8 cellular contexts compared by ENCODE assay signal in the genomic region with DNA sequence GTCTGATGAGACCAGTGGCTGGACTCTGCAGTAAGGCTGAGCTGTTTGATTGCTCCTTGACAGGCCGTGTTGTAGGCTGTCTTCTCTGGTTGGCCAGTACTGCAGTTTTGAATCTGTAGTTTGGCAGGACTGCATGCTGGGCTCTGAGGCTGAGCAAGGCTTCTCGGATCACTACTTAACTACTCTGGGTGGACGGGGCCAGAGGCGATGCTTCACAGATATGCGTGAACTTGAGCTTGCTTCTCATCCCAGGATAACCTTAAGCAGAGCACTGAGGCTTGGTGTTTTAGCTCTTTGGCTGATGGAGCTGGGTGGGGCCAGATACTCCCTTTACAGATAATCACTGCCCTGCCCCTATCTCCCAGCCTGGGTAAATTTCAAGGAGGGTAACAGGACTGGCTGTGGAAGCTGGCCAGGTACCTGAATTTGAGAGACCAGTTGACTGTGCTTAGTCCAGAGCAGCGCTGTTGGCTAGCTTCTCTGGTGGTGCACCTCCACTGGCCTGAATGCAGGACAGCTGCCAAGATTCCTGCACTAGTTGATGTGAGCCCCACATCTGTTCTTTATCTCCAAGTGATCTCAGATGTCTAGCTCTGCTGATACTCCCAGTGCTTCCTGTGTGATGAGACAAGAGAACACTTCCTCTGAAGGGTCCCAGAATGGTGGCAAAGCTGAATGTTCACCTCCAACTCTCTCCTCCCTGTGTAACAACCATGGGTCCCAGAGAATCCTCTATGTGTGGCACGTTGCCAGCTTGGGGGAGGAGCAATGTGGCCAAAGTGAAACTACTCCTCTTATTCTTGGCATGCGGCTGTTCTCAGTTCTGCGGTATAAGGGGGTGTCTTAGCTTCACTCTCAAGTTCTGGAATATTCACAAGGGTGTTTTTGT. TPM values are rescaled to one million over a fixed set of nuclear protein-coding genes. Genes with fewer than 3 reads are reported as not detected.
DNase-seq lines count a peak whose midpoint lies in the region; ATAC-seq and TF ChIP-seq lines count a peak whose summit lies in the region.

No MANE protein-coding gene starts in this region.

- peak; percentile 33 to 68 (median 44) for DNase-seq in CD4-positive, alpha-beta T cell
- DNase-seq in T-helper 2 cell treated with Interferon-gamma antibody and Interleukin-4, amounts not matched to agents 5 μg/mL and 100 μg/mL, for 36 hours (ENCODE audit: low spot score), result peak; percentile 39
- peak; percentile 81 for DNase-seq in brain microvascular endothelial cell
- DNase-seq in left colon, result peak; percentile 70 to 79
- peak; percentile 9 to 59 (median 27) for DNase-seq in stimulated activated CD4-positive, alpha-beta T cell treated with anti-CD3 and anti-CD28 coated beads, TNF-alpha, amount 100 ng/mL, for 24 hours (ENCODE audit: low read depth in 3 of 3)
- no peak for DNase-seq in NCI-H1092 treated with DMSO at 0.1 percent for 48 hours (lab: John Stamatoyannopoulos, UW)
- no peak for DNase-seq in WERI-Rb-1

- H3K4me1 Mint-ChIP-seq in CD4-positive, alpha-beta T cell (ENCODE audit: low read depth), result peaks cover 37% of the 10 kb centered on the region
- peaks cover 43% of the 10 kb centered on the region for H3K4me1 Mint-ChIP-seq in T-helper 2 cell treated with Interferon-gamma antibody and Interleukin-4, amounts not matched to agents 5 μg/mL and 100 μg/mL, for 36 hours (ENCODE audit: low read depth)

- H3K36me3 ChIP-seq in brain microvascular endothelial cell (replicated peaks), result no peaks in the 10 kb centered on the region
- H3K36me3 ChIP-seq in WERI-Rb-1, result no peaks in the 10 kb centered on the region

- ATAC-seq in CD4-positive, alpha-beta T cell (ENCODE audit: poor library complexity), result peak; percentile 80
- ATAC-seq in HG03060 (IDR thresholded peaks at IDR 0.05; ENCODE audit: low read depth, unreplicated experiment) (peak; percentile 44), left colon (peak; percentile 57)

- H3K27me3 ChIP-seq in CD4-positive, alpha-beta T cell (ENCODE audit: control insufficient read depth, insufficient read depth, low read length), result no peaks in the 10 kb centered on the region
- H3K27me3 ChIP-seq in brain microvascular endothelial cell (replicated peaks) (no peaks in the 10 kb centered on the region), WERI-Rb-1 (ENCODE audit: insufficient read depth, low read depth, severe bottlenecking) (no peaks in the 10 kb centered on the region)

- H3K9me3 ChIP-seq in CD4-positive, alpha-beta T cell (ENCODE audit: control insufficient read depth, low read length), result no peaks in the 10 kb centered on the region
- H3K9me3 ChIP-seq in WERI-Rb-1 (ENCODE audit: severe bottlenecking), result no peaks in the 10 kb centered on the region

- CTCF ChIA-PET in CD4-positive, alpha-beta T cell (lab: Charles Lee), result interaction anchor here (0.7 to 2.1 kb wide), 7 partner anchors 12 to 63 kb away, joined by 3 to 7 read pairs (median 4); a partner anchor contains a TSS

- no peaks in the 10 kb centered on the region for H3K27me3 Mint-ChIP-seq in CD4-positive, alpha-beta T cell
- no peaks in the 10 kb centered on the region for H3K27me3 Mint-ChIP-seq in T-helper 2 cell treated with Interferon-gamma antibody and Interleukin-4, amounts not matched to agents 5 μg/mL and 100 μg/mL, for 36 hours (ENCODE audit: low read depth)

- in situ Hi-C loops in brain microvascular endothelial cell (cut with HindIII; ENCODE audit: low pct_ligation_motif_present, low sequenced_read_pairs), result no loop called here

- H3K9me3 Mint-ChIP-seq in CD4-positive, alpha-beta T cell, result peaks cover 7% of the 10 kb centered on the region
- H3K9me3 Mint-ChIP-seq in T-helper 2 cell treated with Interferon-gamma antibody and Interleukin-4, amounts not matched to agents 5 μg/mL and 100 μg/mL, for 36 hours, result peaks cover 29% of the 10 kb centered on the region

- POLR2A ChIA-PET in CD4-positive, alpha-beta T cell (lab: Charles Lee), result interaction anchor here (0.6 to 1.7 kb wide), 12 partner anchors 11 to 1515 kb away, joined by 3 to 8 read pairs (median 4); a partner anchor contains a TSS

- TF ChIP-seq CTCF in CD4-positive, alpha-beta T cell (IDR thresholded peaks at IDR 0.05), result no peak
- no peak for TF ChIP-seq CTCF in brain microvascular endothelial cell (IDR thresholded peaks at IDR 0.05; ENCODE audit: low read depth, low read length, missing control alignments)
- no peak for TF ChIP-seq CTCF in WERI-Rb-1 (IDR thresholded peaks at IDR 0.05; ENCODE audit: low read depth, low read length)

- H3K36me3 Mint-ChIP-seq in CD4-positive, alpha-beta T cell (ENCODE audit: low read depth), result peaks cover 8% of the 10 kb centered on the region
- peaks cover 16% of the 10 kb centered on the region for H3K36me3 Mint-ChIP-seq in T-helper 2 cell treated with Interferon-gamma antibody and Interleukin-4, amounts not matched to agents 5 μg/mL and 100 μg/mL, for 36 hours (ENCODE audit: low read depth)

- intact Hi-C loops in CD4-positive, alpha-beta T cell (cut with DNase I, micrococcal nuclease), result no loop called here
- intact Hi-C loops in left colon (cut with DNase I, micrococcal nuclease), result no loop called here

- peak overlapping the region; percentile 71 for H3K4me3 Mint-ChIP-seq in CD4-positive, alpha-beta T cell
- peak overlapping the region; percentile 62 for H3K4me3 Mint-ChIP-seq in T-helper 2 cell treated with Interferon-gamma antibody and Interleukin-4, amounts not matched to agents 5 μg/mL and 100 μg/mL, for 36 hours

- H3K4me3 ChIP-seq in brain microvascular endothelial cell (ENCODE audit: low read depth, low read length) (peak overlapping the region; percentile 34), WERI-Rb-1 (ENCODE audit: low read depth, low read length) (no peak overlapping the region)

- H3K27ac Mint-ChIP-seq in CD4-positive, alpha-beta T cell, result peak overlapping the region; percentile 67
- H3K27ac Mint-ChIP-seq in T-helper 2 cell treated with Interferon-gamma antibody and Interleukin-4, amounts not matched to agents 5 μg/mL and 100 μg/mL, for 36 hours, result peak overlapping the region; percentile 62

- H3K27ac ChIP-seq in CD4-positive, alpha-beta T cell (ENCODE audit: low read depth, low read length), result no peak overlapping the region
- H3K27ac ChIP-seq in brain microvascular endothelial cell, result peak overlapping the region; percentile 82
- H3K27ac ChIP-seq in WERI-Rb-1, result no peak overlapping the region

RNA-seq across cellular contexts. Expression of a gene that starts 37.9 kb away (rescaled TPM):
- total RNA-seq in CD4-positive, alpha-beta T cell, result 1 to 10 TPM; 1.1 to 1.7 TPM
- 1 to 10 TPM; 2.2 to 3.2 TPM for total RNA-seq in left colon

Comparison
In these comparisons a context has a peak if more than half of its experiments do, and no peak if none do; other contexts are left out.
1. DNase-seq: peak in CD4-positive, alpha-beta T cell (10 of 10), T-helper 2 cell treated with Interferon-gamma antibody and Interleukin-4, amounts not matched to agents 5 μg/mL and 100 μg/mL, for 36 hours (single experiment), brain microvascular endothelial cell (single experiment), left colon (2 of 2) and stimulated activated CD4-positive, alpha-beta T cell treated with anti-CD3 and anti-CD28 coated beads, TNF-alpha, amount 100 ng/mL, for 24 hours (3 of 3); none in NCI-H1092 treated with DMSO at 0.1 percent for 48 hours (single experiment) and WERI-Rb-1 (single experiment).
2. Peak in every context shown above with its lines, with median percentiles within 50 percentile points of each other: ATAC-seq.